Comparison of ENCODE assay signal across 26 cellular contexts in the genomic region with DNA sequence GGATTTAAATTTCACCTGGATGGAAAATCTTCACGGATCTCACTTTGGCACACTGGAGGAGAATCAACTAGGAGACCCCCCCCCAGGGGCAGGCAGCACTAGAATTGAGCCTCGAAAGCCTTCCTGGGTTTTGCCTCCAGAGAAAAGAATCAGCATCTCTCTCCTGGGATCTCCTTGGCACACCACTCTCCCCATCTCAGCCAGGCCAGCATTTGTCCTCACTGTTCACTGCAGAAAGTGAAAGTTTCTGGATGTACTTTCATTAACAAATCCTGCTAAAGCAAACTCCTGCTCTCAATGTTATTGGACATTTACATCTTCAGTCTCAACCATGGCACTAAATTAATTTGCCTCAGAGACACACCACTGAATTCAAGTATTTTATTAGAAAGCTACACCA.
"Had no signal": no experiment of that assay in that cellular context is flagged by ENCODE, and none has a peak within 500 bp of the region (broad histone marks: within the 10 kb centered on the region; RNA-seq: fewer than 3 reads in every experiment).

No MANE protein-coding gene starts in this region.

- H3K9me3 ChIP-seq: esophagus squamous epithelium, gastroesophageal sphincter, heart right ventricle had no signal

- ATAC-seq: activated CD4-positive, alpha-beta T cell treated with anti-CD3 and anti-CD28 coated beads for 36 hours; activated CD8-positive, alpha-beta memory T cell treated with anti-CD3 and anti-CD28 coated beads, Interleukin-2, amount 10 ng/mL, durations not matched to agents 7 days and 5 days; activated CD8-positive, alpha-beta T cell treated with anti-CD3 and anti-CD28 coated beads, Interleukin-2, amount 10 ng/mL, durations not matched to agents 7 days and 5 days; activated naive CD8-positive, alpha-beta T cell treated with anti-CD3 and anti-CD28 coated beads, Interleukin-2, amount 50 U/mL, for 24 hours; effector memory CD8-positive, alpha-beta T cell; gastroesophageal sphincter; T-helper 17 cell had no signal

- H3K36me3 ChIP-seq: brain microvascular endothelial cell, esophagus squamous epithelium, gastroesophageal sphincter, heart right ventricle had no signal

- H3K27me3 ChIP-seq: gastroesophageal sphincter had no signal

- H3K27ac ChIP-seq: brain microvascular endothelial cell, esophagus squamous epithelium, gastroesophageal sphincter, heart right ventricle had no signal

- H3K4me3 ChIP-seq: esophagus squamous epithelium, gastroesophageal sphincter, heart right ventricle had no signal

- DNase-seq: activated CD4-positive, alpha-beta memory T cell treated with anti-CD3 and anti-CD28 coated beads for 36 hours; activated CD4-positive, alpha-beta T cell treated with anti-CD3 and anti-CD28 coated beads for 36 hours; activated CD4-positive, alpha-beta T cell treated with anti-CD3 and anti-CD28 coated beads, Interleukin-2, amount 10 ng/mL, durations not matched to agents 24 days and 14 days; activated CD4-positive, CD25-positive, alpha-beta regulatory T cell; activated CD4-positive, CD25-positive, alpha-beta regulatory T cell treated with anti-CD3 and anti-CD28 coated beads, Interleukin-2, amount 50 U/mL, for 72 hours; activated CD8-positive, alpha-beta memory T cell treated with anti-CD3 and anti-CD28 coated beads, Interleukin-2, amount 10 ng/mL, durations not matched to agents 7 days and 5 days; activated CD8-positive, alpha-beta memory T cell treated with anti-CD3 and anti-CD28 coated beads, Interleukin-2, amount 50 U/mL, for 4 hours; activated CD8-positive, alpha-beta T cell treated with anti-CD3 and anti-CD28 coated beads, Interleukin-2, amount 10 ng/mL, durations not matched to agents 7 days and 5 days; activated effector memory CD4-positive, alpha-beta T cell treated with anti-CD3 and anti-CD28 coated beads, Interleukin-2, amount 50 U/mL, for 16 hours; activated naive CD4-positive, alpha-beta T cell treated with anti-CD3 and anti-CD28 coated beads for 36 hours; activated naive CD8-positive, alpha-beta T cell treated with anti-CD3 and anti-CD28 coated beads for 36 hours; activated naive CD8-positive, alpha-beta T cell treated with anti-CD3 and anti-CD28 coated beads, Interleukin-2, amount 50 U/mL, for 24 hours; activated T-cell treated with anti-CD3 and anti-CD28 coated beads, Interleukin-2, amount 50 U/mL, for 1 hour; activated T-cell treated with anti-CD3 and anti-CD28 coated beads, Interleukin-2, amount 50 U/mL, for 48 hours; brain microvascular endothelial cell; cortex of kidney; dermis blood vessel endothelial cell; effector CD4-positive, alpha-beta T cell; effector memory CD8-positive, alpha-beta T cell; erythroblast; esophagus squamous epithelium; foreskin melanocyte; heart right ventricle; T-helper 1 cell; T-helper 17 cell had no signal
